In genomic region chr18:35386600-35387366, GRCh38 we compare ENCODE assay signal across 8 cellular contexts. TPM values are rescaled to one million over a fixed set of nuclear protein-coding genes. Genes with fewer than 3 reads are reported as not detected.
DNase-seq lines count a peak whose midpoint lies in the region; ATAC-seq and TF ChIP-seq lines count a peak whose summit lies in the region.

No MANE protein-coding gene starts in this region.

- H3K27ac ChIP-seq in Karpas-422 (ENCODE audit: low read length) (peak overlapping the region; percentile 68; the same call in 1 of the 2 replicates), PC-3 (ENCODE audit: low read length) (no peak overlapping the region), neutrophil (no peak overlapping the region), tibial nerve (no peak overlapping the region)

- CTCF ChIA-PET in PC-3 (lab: Charles Lee), result interaction anchor here (0.7 to 1.0 kb wide), 3 partner anchors 32 to 369 kb away, joined by 3 to 5 read pairs (median 4); no protein-coding TSS in a partner anchor

- BruUV-seq in PC-3 (replicated peaks; lab: Mats Ljungman, UMichigan), result no TSS peak

- DNase-seq in D341Med (ENCODE audit: low spot score) (peak; percentile 87), Karpas-422 (peak; percentile 95), PC-3 (peak; percentile 66), fibroblast of pulmonary artery (ENCODE audit: low read depth) (peak; percentile 93), tibial nerve (ENCODE audit: low spot score in 2 of 2) (peak; percentile 44 to 65)
- DNase-seq in activated T-cell treated with anti-CD3 and anti-CD28 coated beads, Interleukin-2, amount 50 U/mL, for 48 hours, result peak; percentile 55 to 62

- H3K27me3 ChIP-seq in Karpas-422 (ENCODE audit: low read length) (no peaks in the 10 kb centered on the region), PC-3 (ENCODE audit: low read length) (no peaks in the 10 kb centered on the region), neutrophil (peaks cover 17% of the 10 kb centered on the region), tibial nerve (no peaks in the 10 kb centered on the region)

- H2AFZ ChIP-seq in Karpas-422 (ENCODE audit: low read length), result peak overlapping the region; percentile 78; the same call in 1 of the 2 replicates
- no peak overlapping the region for H2AFZ ChIP-seq in PC-3 (ENCODE audit: low read length)

- 35 to 37% methylated on average over 10 of the region's 10 CpGs for WGBS in tibial nerve, 2 donors

- H3K9ac ChIP-seq in Karpas-422 (ENCODE audit: low read length) (peak overlapping the region; percentile 39), PC-3 (ENCODE audit: low read length) (no peak overlapping the region)

- no peaks in the 10 kb centered on the region for H4K20me1 ChIP-seq in Karpas-422 (ENCODE audit: insufficient read depth, low read depth, low read length)
- H4K20me1 ChIP-seq in PC-3 (ENCODE audit: low read length), result no peaks in the 10 kb centered on the region

- peak overlapping the region; percentile 61 for H3K4me2 ChIP-seq in Karpas-422 (ENCODE audit: low read depth, low read length, poor library complexity, severe bottlenecking)
- H3K4me2 ChIP-seq in PC-3 (ENCODE audit: low read length), result no peak overlapping the region

- intact Hi-C loops in PC-3 (cut with micrococcal nuclease), result no loop called here

- TF ChIP-seq CTCF in PC-3 (conservative IDR thresholded peaks at IDR 0.05; ENCODE audit: low read depth, low read length) (peak; percentile 59), fibroblast of pulmonary artery (IDR thresholded peaks at IDR 0.05; ENCODE audit: low read length, missing control alignments) (peak; percentile 97), neutrophil (IDR thresholded peaks at IDR 0.05) (peak; percentile 79), tibial nerve (IDR thresholded peaks at IDR 0.05) (peak; percentile 66 to 93 (median 80))

- peak overlapping the region; percentile 25; the same call in 1 of the 2 replicates for H3K4me3 ChIP-seq in Karpas-422 (ENCODE audit: low read length)
- H3K4me3 ChIP-seq in PC-3 (ENCODE audit: low read length), result no peak overlapping the region
- H3K4me3 ChIP-seq in fibroblast of pulmonary artery (replicated peaks; ENCODE audit: low read depth, low read length), result no peak overlapping the region
- no peak overlapping the region for H3K4me3 ChIP-seq in neutrophil (ENCODE audit: low read depth in 1 of 2, low read length in 1 of 2)
- H3K4me3 ChIP-seq in tibial nerve, result no peak overlapping the region

- no peaks in the 10 kb centered on the region for H3K9me2 ChIP-seq in Karpas-422 (replicated peaks; ENCODE audit: insufficient read depth, low read length)
- no peaks in the 10 kb centered on the region for H3K9me2 ChIP-seq in PC-3 (replicated peaks; ENCODE audit: low read length)

- no peak for TF ChIP-seq POLR2A in tibial nerve (IDR thresholded peaks at IDR 0.05)

- no peaks in the 10 kb centered on the region for H3K9me3 ChIP-seq in Karpas-422 (ENCODE audit: low read length)
- H3K9me3 ChIP-seq in PC-3 (ENCODE audit: low read length), result no peaks in the 10 kb centered on the region
- H3K9me3 ChIP-seq in neutrophil, result no peaks in the 10 kb centered on the region
- no peaks in the 10 kb centered on the region for H3K9me3 ChIP-seq in tibial nerve

- peaks cover 56% of the 10 kb centered on the region for H3K4me1 ChIP-seq in Karpas-422 (ENCODE audit: low read length)
- H3K4me1 ChIP-seq in PC-3 (ENCODE audit: insufficient read depth, low read length), result no peaks in the 10 kb centered on the region
- peaks cover 0 to 4% of the 10 kb centered on the region in 2 experiments for H3K4me1 ChIP-seq in neutrophil (ENCODE audit: control insufficient read depth in 1 of 2, insufficient read depth in 1 of 2, low read depth in 1 of 2, low read length in 1 of 2)
- H3K4me1 ChIP-seq in tibial nerve, result peaks cover 0 to 17% (median 0%) of the 10 kb centered on the region in 4 donors

- ATAC-seq in GM21447 (IDR thresholded peaks at IDR 0.05; ENCODE audit: unreplicated experiment) (peak; percentile 74), PC-3 (peak; percentile 70)

- no peaks in the 10 kb centered on the region for H3K36me3 ChIP-seq in Karpas-422 (ENCODE audit: insufficient read depth, low read length)
- no peaks in the 10 kb centered on the region for H3K36me3 ChIP-seq in PC-3 (ENCODE audit: low read depth, low read length)
- H3K36me3 ChIP-seq in neutrophil, result no peaks in the 10 kb centered on the region
- H3K36me3 ChIP-seq in tibial nerve, result no peaks in the 10 kb centered on the region

- H3F3A ChIP-seq in PC-3 (ENCODE audit: low read length, unreplicated experiment), result no peaks in the 10 kb centered on the region

- H3K79me2 ChIP-seq in Karpas-422 (ENCODE audit: low read length), result no peaks in the 10 kb centered on the region
- H3K79me2 ChIP-seq in PC-3 (ENCODE audit: low read length), result no peaks in the 10 kb centered on the region

- TF ChIP-seq EP300 in tibial nerve (IDR thresholded peaks at IDR 0.05), result no peak

- POLR2A ChIA-PET in PC-3 (lab: Charles Lee; ENCODE audit: unreplicated experiment), result no interaction called here

RNA-seq across cellular contexts. Expression of gene ZNF396, which starts 9.6 kb away (rescaled TPM):
- 1.0 and 1.4 TPM in 2 replicates for total RNA-seq in Karpas-422 (2014; rRNA removed; shearing (Covaris generic); ENCODE audit: low replicate concordance)
- total RNA-seq in PC-3 (2014; rRNA removed), result 0.40 and 0.95 TPM in 2 replicates
- total RNA-seq in tibial nerve, result 1 to 10 TPM; 2.8 to 3.9 (median 3.1) TPM

RNA-seq across cellular contexts. Expression of gene ZNF24, which starts 42.6 kb away (rescaled TPM):
- 26.1 and 42.6 TPM in 2 replicates for total RNA-seq in Karpas-422 (2014; rRNA removed; shearing (Covaris generic); ENCODE audit: low replicate concordance)
- total RNA-seq in PC-3 (2014; rRNA removed), result 10.4 and 11.0 TPM in 2 replicates
- total RNA-seq in tibial nerve, result 10 to 100 TPM; 37.5 to 50.5 (median 41.1) TPM
